ENCODE assay signal across 18 cellular contexts in genomic region chr10:130726996-130727725, GRCh38.
A peak's percentile ranks its signal among the peaks of the same experiment; 100 is the strongest.
DNase-seq lines count a peak whose midpoint lies in the region; TF ChIP-seq lines count a peak whose summit lies in the region.
"Had no signal": no experiment of that assay in that cellular context is flagged by ENCODE, and none has a peak within 500 bp of the region (broad histone marks: within the 10 kb centered on the region; RNA-seq: fewer than 3 reads in every experiment).

No MANE protein-coding gene starts in this region.

- H3K4me1 Mint-ChIP-seq in chondrocyte (ENCODE audit: low read depth): no peaks in the 10 kb centered on the region
- H3K4me1 Mint-ChIP-seq: CD4-positive, CD25-positive, alpha-beta regulatory T cell; GM23338 had no signal

- intact Hi-C loops in spleen (cut with DNase I; ENCODE audit: low total_unique reads): no loop called here

- no peak overlapping the region for H3K14ac ChIP-seq in mesenchymal stem cell (ENCODE audit: low read length in 2 of 2)

- H3K18ac ChIP-seq in mesenchymal stem cell (ENCODE audit: low read depth in 1 of 2, low read length in 2 of 2): no peak overlapping the region

- H2AFZ ChIP-seq in mesenchymal stem cell (ENCODE audit: low read depth, low read length): no peak overlapping the region
- H2AFZ ChIP-seq: GM23338 had no signal

- no peak overlapping the region for H3K27ac Mint-ChIP-seq in chondrocyte (ENCODE audit: unreplicated experiment)
- H3K27ac Mint-ChIP-seq: CD4-positive, CD25-positive, alpha-beta regulatory T cell; CD8-positive, alpha-beta T cell; GM23338 had no signal

- no peaks in the 10 kb centered on the region for H3K79me1 ChIP-seq in mesenchymal stem cell (replicated peaks; ENCODE audit: low read length, poor library complexity, severe bottlenecking)

- no peak overlapping the region for H3K9ac ChIP-seq in mesenchymal stem cell (ENCODE audit: low read length)

- H3K27ac ChIP-seq in C4-2B (peak overlapping the region; percentile 40; the same call in 1 of the 2 replicates), mesenchymal stem cell (ENCODE audit: low read length, poor library complexity, severe bottlenecking) (no peak overlapping the region), spleen (no peak overlapping the region)
- H3K27ac ChIP-seq: A549 had no signal

- no peak overlapping the region for H3K4me3 Mint-ChIP-seq in chondrocyte (ENCODE audit: unreplicated experiment)
- H3K4me3 Mint-ChIP-seq: CD4-positive, CD25-positive, alpha-beta regulatory T cell; CD8-positive, alpha-beta T cell; GM23338; H9 had no signal

- H2BK5ac ChIP-seq in mesenchymal stem cell (ENCODE audit: low read depth, low read length, poor library complexity, severe bottlenecking): no peak overlapping the region

- H3K36me3 Mint-ChIP-seq in chondrocyte (ENCODE audit: low read depth): no peaks in the 10 kb centered on the region
- H3K36me3 Mint-ChIP-seq: CD4-positive, CD25-positive, alpha-beta regulatory T cell; CD8-positive, alpha-beta T cell had no signal

- H3K4me2 ChIP-seq in mesenchymal stem cell (ENCODE audit: low read length, poor library complexity, severe bottlenecking): no peak overlapping the region
- H3K4me2 ChIP-seq: A549, GM23338 had no signal

- peaks cover 38% of the 10 kb centered on the region for H3K9me3 Mint-ChIP-seq in chondrocyte (ENCODE audit: low read depth)
- H3K9me3 Mint-ChIP-seq: CD8-positive, alpha-beta T cell had no signal

- no peak overlapping the region for H3K4ac ChIP-seq in mesenchymal stem cell (ENCODE audit: low read depth in 1 of 2, low read length in 2 of 2)

- no peak overlapping the region for H2BK120ac ChIP-seq in mesenchymal stem cell (ENCODE audit: low read depth, low read length)

- H3K27me3 Mint-ChIP-seq in chondrocyte (ENCODE audit: low read depth): no peaks in the 10 kb centered on the region
- H3K27me3 Mint-ChIP-seq: CD4-positive, CD25-positive, alpha-beta regulatory T cell had no signal

- no peak overlapping the region for H4K91ac ChIP-seq in mesenchymal stem cell (ENCODE audit: low read length)

- no peak overlapping the region for H2BK15ac ChIP-seq in mesenchymal stem cell (ENCODE audit: low read depth, poor library complexity, severe bottlenecking)

- no peak overlapping the region for H3K23ac ChIP-seq in mesenchymal stem cell (ENCODE audit: low read length in 2 of 2)

- no peak overlapping the region for H2AK5ac ChIP-seq in mesenchymal stem cell (ENCODE audit: low read length, severe bottlenecking)

- no peak overlapping the region for H2BK12ac ChIP-seq in mesenchymal stem cell (ENCODE audit: low read length in 2 of 2)

- WGBS in mesenchymal stem cell: 86% methylated on average over 23 of the region's 23 CpGs
- 82 to 93% (median 87%) methylated on average over 14 to 23 of the region's 23 CpGs for WGBS in spleen, 5 donors

- no peaks in the 10 kb centered on the region for H3K4me1 ChIP-seq in mesenchymal stem cell (ENCODE audit: control insufficient read depth, insufficient read depth, low read depth, low read length)
- H3K4me1 ChIP-seq in spleen: no peaks in the 10 kb centered on the region
- H3K4me1 ChIP-seq: A549, Caco-2 had no signal

- DNase-seq in chondrocyte (ENCODE audit: low spot score) (peak; percentile 68), mesenchymal stem cell (no peak), spleen (peak; percentile 66), NCI-H146 treated with DMSO at 0.1 percent for 48 hours (lab: John Stamatoyannopoulos, UW; ENCODE audit: unreplicated experiment) (no peak), HuH-7.5 (ENCODE audit: low spot score) (no peak)
- no peak for DNase-seq in stimulated activated CD4-positive, alpha-beta T cell treated with anti-CD3 and anti-CD28 coated beads, Interleukin-2, amount 100 ng/mL, for 48 hours
- DNase-seq: 8988T; ACHN; C1 segment of cervical spinal cord; Caco-2; CD4-positive, CD25-positive, alpha-beta regulatory T cell; CD8-positive, alpha-beta T cell; DMS153; DND-41; H9 had no signal

- no peak overlapping the region for H3K4me3 ChIP-seq in mesenchymal stem cell (ENCODE audit: insufficient read depth in 1 of 2, low read depth in 1 of 2, low read length in 2 of 2)
- H3K4me3 ChIP-seq in spleen: no peak overlapping the region
- H3K4me3 ChIP-seq: A549, GM23338 had no signal

- peak overlapping the region; percentile 13 for H4K8ac ChIP-seq in mesenchymal stem cell (ENCODE audit: low read length)

- H3K36me3 ChIP-seq in mesenchymal stem cell (ENCODE audit: control insufficient read depth in 1 of 2, insufficient read depth in 2 of 2, low read depth in 1 of 2, low read length in 2 of 2) (no peaks in the 10 kb centered on the region), spleen (no peaks in the 10 kb centered on the region)

- H3K27me3 ChIP-seq in mesenchymal stem cell (ENCODE audit: control insufficient read depth in 1 of 2, insufficient read depth in 1 of 2, low read length in 2 of 2) (no peaks in the 10 kb centered on the region), spleen (replicated peaks in 1 of 7) (peaks cover 0 to 21% (median 0%) of the 10 kb centered on the region in 7 donors)

- TF ChIP-seq CTCF in C4-2B (conservative IDR thresholded peaks at IDR 0.05) (no peak), chondrocyte (IDR thresholded peaks at IDR 0.05) (no peak), spleen (IDR thresholded peaks at IDR 0.05 in 8 of 11, conservative IDR thresholded peaks at IDR 0.05 in 3 of 11) (no peak)

- no peaks in the 10 kb centered on the region for H3K9me3 ChIP-seq in mesenchymal stem cell (ENCODE audit: control insufficient read depth, low read length)
- no peaks in the 10 kb centered on the region for H3K9me3 ChIP-seq in spleen
- H3K9me3 ChIP-seq: A549, Caco-2 had no signal

- no peak for TF ChIP-seq POLR2A in spleen (IDR thresholded peaks at IDR 0.05)

Comparison
In these comparisons a context has a peak if more than half of its experiments do, and no peak if none do; other contexts are left out.
1. DNase-seq: peak in chondrocyte (single experiment) and spleen (single experiment); none in mesenchymal stem cell (single experiment), NCI-H146 treated with DMSO at 0.1 percent for 48 hours (single experiment), HuH-7.5 (single experiment) and stimulated activated CD4-positive, alpha-beta T cell treated with anti-CD3 and anti-CD28 coated beads, Interleukin-2, amount 100 ng/mL, for 48 hours (0 of 2).